Comparison of ENCODE assay signal across 11 cellular contexts in genomic region chr22:27108425-27109114, GRCh38.
A peak's percentile ranks its signal among the peaks of the same experiment; 100 is the strongest.
DNase-seq lines count a peak whose midpoint lies in the region; ATAC-seq and TF ChIP-seq lines count a peak whose summit lies in the region.
"Had no signal": no experiment of that assay in that cellular context is flagged by ENCODE, and none has a peak within 500 bp of the region (broad histone marks: within the 10 kb centered on the region; RNA-seq: fewer than 3 reads in every experiment).

No MANE protein-coding gene starts in this region.

- no peak for ATAC-seq in mucosa of descending colon

- WGBS in transverse colon (ENCODE audit: low coverage in 1 of 2), 2 donors = 46% methylated on average over 5 to 20 of the region's 20 CpGs

- no peaks in the 10 kb centered on the region for H3K27me3 ChIP-seq in transverse colon
- H3K27me3 ChIP-seq: MG63 had no signal

- H3K4me3 ChIP-seq in choroid plexus epithelial cell (ENCODE audit: low read depth, low read length) = no peak overlapping the region
- H3K4me3 ChIP-seq in mucosa of descending colon = no peak overlapping the region
- H3K4me3 ChIP-seq in transverse colon = no peak overlapping the region
- H3K4me3 ChIP-seq: left lung, MG63 had no signal

- TF ChIP-seq POLR2A in transverse colon (IDR thresholded peaks at IDR 0.05) = no peak

- DNase-seq in NCI-H2171 treated with DMSO at 0.1 percent for 48 hours (lab: John Stamatoyannopoulos, UW) (peak; percentile 87), choroid plexus epithelial cell (ENCODE audit: low read depth) (peak; percentile 69), mucosa of descending colon (peak in 2 of 3 donors; percentile 12 to 54), transverse colon (peak; percentile 32), T-helper 9 cell (no peak), RPMI8226 (no peak)
- no peak for DNase-seq in activated T-cell treated with anti-CD3 and anti-CD28 coated beads, Interleukin-2, amount 50 U/mL, for 48 hours
- DNase-seq: activated CD4-positive, alpha-beta memory T cell treated with anti-CD3 and anti-CD28 coated beads for 36 hours; stimulated activated naive CD4-positive, alpha-beta T cell had no signal

- H3K4me1 ChIP-seq in mucosa of descending colon (ENCODE audit: low read depth) (peaks cover 6% of the 10 kb centered on the region), transverse colon (peaks cover 10 to 26% (median 14%) of the 10 kb centered on the region in 4 donors)

- H3K36me3 ChIP-seq in mucosa of descending colon (ENCODE audit: low read depth) = no peaks in the 10 kb centered on the region
- H3K36me3 ChIP-seq in transverse colon = no peaks in the 10 kb centered on the region
- H3K36me3 ChIP-seq: left lung, MG63 had no signal

- intact Hi-C loops in mucosa of descending colon (cut with DNase I, micrococcal nuclease) = no loop called here
- intact Hi-C loops in transverse colon (cut with DNase I; ENCODE audit: low total_unique reads) = loop anchor here (5.0 kb wide), 1 partner anchor 109 kb away; no protein-coding TSS in a partner anchor

- TF ChIP-seq EP300 in transverse colon (IDR thresholded peaks at IDR 0.05; ENCODE audit: low read depth) = no peak

- peak overlapping the region; percentile 36 to 83 (median 67) for H3K27ac ChIP-seq in transverse colon
- H3K27ac ChIP-seq: left lung had no signal

- TF ChIP-seq CTCF in choroid plexus epithelial cell (conservative IDR thresholded peaks at IDR 0.05; ENCODE audit: low read depth, low read length) = no peak
- TF ChIP-seq CTCF in mucosa of descending colon (IDR thresholded peaks at IDR 0.05) = no peak
- no peak for TF ChIP-seq CTCF in transverse colon (IDR thresholded peaks at IDR 0.05)

- in situ Hi-C loops in transverse colon (cut with MboI; ENCODE audit: low pct_ligation_motif_present in 1 of 4, low pct_unique_long_range_greater_than_20kb in 1 of 4, low sequenced_read_pairs in 3 of 4) = loop anchor here in 1 of 4 donors (25.0 kb wide), 1 partner anchor 104 kb away; no protein-coding TSS in a partner anchor

- no peaks in the 10 kb centered on the region for H3K9me3 ChIP-seq in mucosa of descending colon
- no peaks in the 10 kb centered on the region for H3K9me3 ChIP-seq in transverse colon
- H3K9me3 ChIP-seq: left lung, MG63 had no signal

Comparison
In these comparisons a context has a peak if more than half of its experiments do, and no peak if none do; other contexts are left out.
1. DNase-seq: peak in NCI-H2171 treated with DMSO at 0.1 percent for 48 hours (single experiment), choroid plexus epithelial cell (single experiment), mucosa of descending colon (2 of 3) and transverse colon (single experiment); none in T-helper 9 cell (single experiment), RPMI8226 (single experiment) and activated T-cell treated with anti-CD3 and anti-CD28 coated beads, Interleukin-2, amount 50 U/mL, for 48 hours (0 of 2).